ENCODE assay signal across 8 cellular contexts in the genomic region with DNA sequence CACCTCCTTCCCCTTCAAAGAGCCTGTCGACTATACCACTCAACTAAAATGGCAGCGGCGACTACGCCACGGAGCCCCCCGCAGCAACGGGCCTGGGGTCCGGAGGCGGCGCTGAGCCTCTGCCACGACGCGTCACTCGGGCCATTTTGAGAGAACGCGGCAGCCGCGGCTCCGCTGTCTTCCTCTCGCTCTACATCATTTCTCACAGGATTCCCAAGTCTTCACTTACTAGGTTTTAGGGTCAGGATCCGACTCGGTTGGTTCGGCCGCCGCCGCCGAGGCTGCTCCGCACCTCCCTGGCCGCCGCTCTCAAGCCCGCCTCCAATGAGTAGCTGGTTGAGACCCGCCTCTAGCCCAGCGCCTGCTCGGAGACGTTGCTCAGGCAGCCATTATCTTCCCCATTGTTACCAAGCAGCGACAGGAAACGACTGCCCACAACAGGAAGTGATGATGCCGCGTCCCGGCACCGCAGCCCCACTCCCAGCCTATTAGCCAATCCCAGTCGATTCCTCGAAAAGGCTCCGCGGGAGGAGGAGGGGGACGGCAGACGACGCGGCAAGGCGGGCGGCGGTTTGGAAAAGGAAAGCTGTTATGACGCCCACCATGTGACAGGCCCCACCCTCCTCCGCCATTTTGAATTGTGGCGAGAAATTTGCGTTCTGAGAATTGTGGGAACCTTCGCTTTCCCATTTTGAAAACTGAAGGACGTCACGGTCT. TPM values are rescaled to one million over a fixed set of nuclear protein-coding genes. Genes with fewer than 3 reads are reported as not detected.
DNase-seq lines count a peak whose midpoint lies in the region; ATAC-seq, FAIRE-seq and TF ChIP-seq lines count a peak whose summit lies in the region.

Gene RLIM (minus strand): TSS at position 432 of the 717 bp plus-strand sequence. CDS start 18,647 bp downstream, outside the sequence.

- H2BK5ac ChIP-seq in H1 (ENCODE audit: low read depth, low read length) = peak within 1 kb of the TSS; percentile 80; the same call in 1 of the 2 replicates

- peak within 1 kb of the TSS; percentile 99 for H3K4me3 Mint-ChIP-seq in memory B cell

- H3K4me1 ChIP-seq in H1 (replicated peaks in 1 of 4; ENCODE audit: control insufficient read depth in 3 of 4, insufficient read depth in 4 of 4, low read length in 3 of 4) = no peaks in the 10 kb centered on the region

- H3K9ac ChIP-seq in H1 (replicated peaks in 1 of 4; ENCODE audit: extremely low read depth in 1 of 4, low read depth in 3 of 4, low read length in 3 of 4) = peak within 1 kb of the TSS; percentile 93 to 97 (median 94)

- peaks cover 0 to 15% (median 1%) of the 10 kb centered on the region in 4 experiments; a peak in 2 of 8 replicates for H3K36me3 ChIP-seq in H1 (ENCODE audit: control insufficient read depth in 2 of 4, insufficient read depth in 4 of 4, low read length in 3 of 4)

- H2AK5ac ChIP-seq in H1 (ENCODE audit: low read depth, low read length) = no peak within 1 kb of the TSS

- no peak within 1 kb of the TSS for H3K14ac ChIP-seq in H1 (ENCODE audit: insufficient read length)

- no peaks in the 10 kb centered on the region for H3K9me3 ChIP-seq in H1 (ENCODE audit: insufficient read depth in 2 of 2, low read depth in 1 of 2, low read length in 1 of 2)

- peaks cover 8% of the 10 kb centered on the region for H3K4me1 Mint-ChIP-seq in memory B cell

- H3K27ac ChIP-seq in H1 (ENCODE audit: low read depth, low read length) = peak within 1 kb of the TSS; percentile 94

- H4K8ac ChIP-seq in H1 (ENCODE audit: extremely low read depth, insufficient read depth, low read length) = peak within 1 kb of the TSS; percentile 98

- ATAC-seq in GM21367 (IDR thresholded peaks at IDR 0.05; ENCODE audit: unreplicated experiment) = peak; percentile 91
- peak; percentile 87 for ATAC-seq in memory B cell (ENCODE audit: low read depth)

- CTCF ChIA-PET in H1 (lab: Charles Lee; ENCODE audit: partially characterized antibody) = no interaction called here

- POLR2A ChIA-PET in H1 (lab: Charles Lee; ENCODE audit: partially characterized antibody) = interaction anchor here (0.7 to 2.0 kb wide), 11 partner anchors 10 to 1497 kb away, joined by 3 to 31 read pairs (median 3); no protein-coding TSS in a partner anchor

- no peak within 1 kb of the TSS for H3K23ac ChIP-seq in H1 (ENCODE audit: insufficient read length)

- peak; percentile 94 for DNase-seq in COLO829 (ENCODE audit: low spot score)
- peak; percentile 98 for DNase-seq in HTR-8/SVneo (ENCODE audit: insufficient read length, low spot score)
- DNase-seq in NOMO-1 treated with dmso at 0.1 percent for 144 hours (lab: John Stamatoyannopoulos, UW; ENCODE audit: unreplicated experiment) = peak; percentile 94
- DNase-seq in activated CD8-positive, alpha-beta memory T cell treated with anti-CD3 and anti-CD28 coated beads for 48 hours (ENCODE audit: low read depth in 2 of 3, low spot score in 2 of 3) = peak; percentile 25 to 86 (median 61)
- peak; percentile 77 to 78 for DNase-seq in H1 (ENCODE audit: low read depth in 1 of 2, low spot score in 2 of 2)
- DNase-seq in memory B cell (ENCODE audit: low spot score in 2 of 2) = peak; percentile 71 to 82
- DNase-seq in stimulated activated CD8-positive, alpha-beta memory T cell treated with anti-CD3 and anti-CD28 coated beads, Interleukin-12 subunit alpha, Interleukin-12 subunit beta, amount 100 ng/mL, for 24 hours (ENCODE audit: extremely low read depth) = peak; percentile 74

- no peak within 1 kb of the TSS for H4K91ac ChIP-seq in H1 (replicated peaks; ENCODE audit: insufficient read length, low read length)

- H2BK12ac ChIP-seq in H1 (ENCODE audit: low read depth, low read length) = no peak within 1 kb of the TSS

- no peaks in the 10 kb centered on the region for H3K23me2 ChIP-seq in H1 (ENCODE audit: low read depth, low read length)

- H3K79me1 ChIP-seq in H1 (ENCODE audit: low read depth, low read length) = no peaks in the 10 kb centered on the region

- TF ChIP-seq CTCF in H1 (IDR thresholded peaks at IDR 0.05; ENCODE audit: control extremely low read depth in 1 of 3, insufficient read depth in 1 of 3, low read depth in 1 of 3, low read length in 3 of 3) = no peak

- H2AFZ ChIP-seq in H1 (ENCODE audit: low read length) = peak within 1 kb of the TSS; percentile 88; the same call in 1 of the 2 replicates

- no peaks in the 10 kb centered on the region for H3K27me3 ChIP-seq in H1 (replicated peaks in 1 of 4; ENCODE audit: control insufficient read depth in 3 of 4, extremely low read depth in 1 of 4, insufficient read depth in 3 of 4, low read length in 3 of 4)

- no peaks in the 10 kb centered on the region for H3K9me3 Mint-ChIP-seq in memory B cell

- no peak within 1 kb of the TSS for H2BK15ac ChIP-seq in H1 (ENCODE audit: low read length)

- WGBS in H1 (ENCODE audit: extremely low coverage in 1 of 2, insufficient coverage in 1 of 2, insufficient read length in 1 of 2, insufficient replicate concordance in 2 of 2, low coverage in 1 of 2, low lambda C conversion rate in 2 of 2, missing lambda C conversion rate in 1 of 2), 2 experiments = 0% methylated on average over 7 of the region's 59 CpGs; no CpG with 5 or more reads in 1 of the 2 experiments

- no peak for TF ChIP-seq RAD21 in H1 (IDR thresholded peaks at IDR 0.05 in 1 of 2, conservative IDR thresholded peaks at IDR 0.05 in 1 of 2; ENCODE audit: low read depth in 2 of 2, low read length in 2 of 2)

- H3K36me3 Mint-ChIP-seq in memory B cell = peaks cover 6% of the 10 kb centered on the region

- peak within 1 kb of the TSS; percentile 69 to 79 for H3K4me2 ChIP-seq in H1 (ENCODE audit: insufficient read depth in 1 of 2, low read depth in 2 of 2, low read length in 2 of 2)

- H4K5ac ChIP-seq in H1 (ENCODE audit: insufficient read length, low read depth, low read length) = peak within 1 kb of the TSS; percentile 58

- H3K27ac Mint-ChIP-seq in memory B cell = peak within 1 kb of the TSS; percentile 98

- H2BK120ac ChIP-seq in H1 (replicated peaks; ENCODE audit: low read depth, low read length) = no peak within 1 kb of the TSS

- H4K20me1 ChIP-seq in H1 (replicated peaks in 1 of 2; ENCODE audit: control insufficient read depth in 1 of 2, insufficient read depth in 2 of 2, low read length in 2 of 2) = no peaks in the 10 kb centered on the region

- no peak within 1 kb of the TSS for H3K4ac ChIP-seq in H1 (replicated peaks; ENCODE audit: insufficient read length, low read depth, low read length)

- peak in 1 of 2 experiments; percentile 24; a peak in 1 of 3 replicates for TF ChIP-seq EP300 in H1 (IDR thresholded peaks at IDR 0.05; ENCODE audit: borderline replicate concordance in 1 of 2, low read depth in 2 of 2, low read length in 2 of 2)

- H3K27me3 Mint-ChIP-seq in memory B cell = no peaks in the 10 kb centered on the region

- H2BK20ac ChIP-seq in H1 (ENCODE audit: low read length) = no peak within 1 kb of the TSS

- peak within 1 kb of the TSS; percentile 61 for H3K56ac ChIP-seq in H1 (replicated peaks; ENCODE audit: insufficient read length, low read depth, low read length)

- H3K79me2 ChIP-seq in H1 (ENCODE audit: control insufficient read depth in 1 of 2, insufficient read depth in 2 of 2, low read length in 2 of 2) = peaks cover 0 to 44% of the 10 kb centered on the region in 2 experiments; a peak in 3 of 4 replicates

- peak; percentile 53 to 69 for TF ChIP-seq POLR2A in H1 (IDR thresholded peaks at IDR 0.05; ENCODE audit: control extremely low read depth in 1 of 2, low read depth in 2 of 2, low read length in 2 of 2)

- H3K4me3 ChIP-seq in H1 (ENCODE audit: extremely low read depth in 1 of 4, insufficient read depth in 2 of 4, low read depth in 3 of 4, low read length in 4 of 4) = peak within 1 kb of the TSS; percentile 86 to 98 (median 87)

- H3K18ac ChIP-seq in H1 (ENCODE audit: extremely low read depth, low read length) = no peak within 1 kb of the TSS

- FAIRE-seq in HTR-8/SVneo (lab: Jason Lieb, UNC) = peak; percentile 98
- FAIRE-seq in H1 (lab: Jason Lieb, UNC) = peak; percentile 97

TF ChIP-seq in H1, 55 proteins besides CTCF, POLR2A, EP300 and RAD21 (continues in another document):
- TF ChIP-seq PHF8 (conservative IDR thresholded peaks at IDR 0.05; ENCODE audit: low read depth, low read length) (peak; percentile 77), TAF7 (optimal IDR thresholded peaks at IDR 0.05; ENCODE audit: borderline replicate concordance, low read depth, low read length) (peak; percentile 65), TBP (IDR thresholded peaks at IDR 0.05; ENCODE audit: low read depth, low read length) (peak; percentile 88), TAF1 (IDR thresholded peaks at IDR 0.05; ENCODE audit: low read depth, low read length) (peak; percentile 94), POU5F1 (IDR thresholded peaks at IDR 0.05; ENCODE audit: low read depth, low read length) (no peak)

RNA-seq across cellular contexts. Expression of gene RLIM, which starts in this region (rescaled TPM):
- total RNA-seq in H1 (2021; fragmentation: NEBNext Ultra II Directional; extraction: Animal tissue kit (Norgen Biotek cat#: 25700)) = 32.9 and 34.6 TPM in 2 replicates
- polyA plus RNA-seq in H1 (2011; rRNA removed) = 4.3 and 6.3 TPM in 2 replicates
- polyA plus RNA-seq in H1 (2011; cell fraction: cytosol; rRNA removed) = 9.0 TPM
- 3.5 TPM for polyA plus RNA-seq in H1 (2011; cell fraction: nucleus; rRNA removed)
- 7.9 to 15.7 TPM (median 10.2 TPM) in 4 replicates for polyA plus RNA-seq in H1 (2012, experiment 1 of 2)
- polyA plus RNA-seq in H1 (2012, experiment 2 of 2) = 0.97 TPM
- polyA plus RNA-seq in H1 (2013, experiment 1 of 2) = 12.9 TPM
- 12.3 TPM for polyA plus RNA-seq in H1 (2013, experiment 2 of 2)
- 28.5 and 36.8 TPM in 2 replicates for polyA minus RNA-seq in H1 (2011; rRNA and poly(A)+ RNA removed)
- 18.1 TPM for polyA minus RNA-seq in H1 (2011; cell fraction: cytosol; rRNA and poly(A)+ RNA removed)
- polyA minus RNA-seq in H1 (2011; cell fraction: nucleus; rRNA and poly(A)+ RNA removed) = 33.6 TPM

Comparison
In these comparisons a context has a peak if more than half of its experiments do, and no peak if none do; other contexts are left out.
1. Peak in every context shown above with its lines: DNase-seq, ATAC-seq, H3K4me3 ChIP-seq and H3K27ac ChIP-seq.